ENCODE assay signal across 2 cellular contexts in the genomic region with DNA sequence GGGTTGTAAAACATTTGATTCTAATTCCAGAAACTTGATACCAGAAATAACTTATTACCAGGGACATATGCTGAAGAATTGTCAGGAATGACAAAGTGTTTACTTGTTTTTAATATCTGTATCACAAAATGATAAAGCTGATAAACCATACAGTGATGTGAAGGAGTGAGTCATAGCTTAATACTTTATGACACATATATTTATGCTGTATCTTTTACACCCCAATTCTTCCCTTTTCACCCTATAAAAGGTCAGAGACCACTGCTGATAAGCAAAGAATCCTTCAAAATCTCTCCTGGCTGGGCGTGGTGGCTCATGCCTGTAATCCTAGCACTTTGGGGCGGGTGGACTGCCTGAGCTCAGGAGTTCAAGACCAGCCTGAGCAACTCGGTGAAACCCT.
TF ChIP-seq lines count a peak whose summit lies in the region.

No MANE protein-coding gene starts in this region.

TF ChIP-seq in HepG2, 621 proteins besides CTCF, POLR2A, EP300 and RAD21:
- TF ChIP-seq NFATC3 (CRISPR knock-in tag; IDR thresholded peaks at IDR 0.05) (no peak), MBD4 (IDR thresholded peaks at IDR 0.05; ENCODE audit: borderline replicate concordance, low read length) (no peak), U2AF1 (optimal IDR thresholded peaks at IDR 0.05; ENCODE audit: low read depth, low read length) (no peak), ZNF563 (CRISPR knock-in tag; IDR thresholded peaks at IDR 0.05) (no peak), ZFP36L2 (CRISPR knock-in tag; IDR thresholded peaks at IDR 0.05) (no peak), ZNF205 (CRISPR knock-in tag; IDR thresholded peaks at IDR 0.05) (no peak), SIN3A (IDR thresholded peaks at IDR 0.05; ENCODE audit: borderline replicate concordance, low read depth, low read length) (no peak)
- TF ChIP-seq, protein P1, sequence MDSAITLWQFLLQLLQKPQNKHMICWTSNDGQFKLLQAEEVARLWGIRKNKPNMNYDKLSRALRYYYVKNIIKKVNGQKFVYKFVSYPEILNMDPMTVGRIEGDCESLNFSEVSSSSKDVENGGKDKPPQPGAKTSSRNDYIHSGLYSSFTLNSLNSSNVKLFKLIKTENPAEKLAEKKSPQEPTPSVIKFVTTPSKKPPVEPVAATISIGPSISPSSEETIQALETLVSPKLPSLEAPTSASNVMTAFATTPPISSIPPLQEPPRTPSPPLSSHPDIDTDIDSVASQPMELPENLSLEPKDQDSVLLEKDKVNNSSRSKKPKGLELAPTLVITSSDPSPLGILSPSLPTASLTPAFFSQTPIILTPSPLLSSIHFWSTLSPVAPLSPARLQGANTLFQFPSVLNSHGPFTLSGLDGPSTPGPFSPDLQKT (CRISPR knock-in tag; IDR thresholded peaks at IDR 0.05; ENCODE audit: borderline replicate concordance): no peak
- TF ChIP-seq, protein P2, sequence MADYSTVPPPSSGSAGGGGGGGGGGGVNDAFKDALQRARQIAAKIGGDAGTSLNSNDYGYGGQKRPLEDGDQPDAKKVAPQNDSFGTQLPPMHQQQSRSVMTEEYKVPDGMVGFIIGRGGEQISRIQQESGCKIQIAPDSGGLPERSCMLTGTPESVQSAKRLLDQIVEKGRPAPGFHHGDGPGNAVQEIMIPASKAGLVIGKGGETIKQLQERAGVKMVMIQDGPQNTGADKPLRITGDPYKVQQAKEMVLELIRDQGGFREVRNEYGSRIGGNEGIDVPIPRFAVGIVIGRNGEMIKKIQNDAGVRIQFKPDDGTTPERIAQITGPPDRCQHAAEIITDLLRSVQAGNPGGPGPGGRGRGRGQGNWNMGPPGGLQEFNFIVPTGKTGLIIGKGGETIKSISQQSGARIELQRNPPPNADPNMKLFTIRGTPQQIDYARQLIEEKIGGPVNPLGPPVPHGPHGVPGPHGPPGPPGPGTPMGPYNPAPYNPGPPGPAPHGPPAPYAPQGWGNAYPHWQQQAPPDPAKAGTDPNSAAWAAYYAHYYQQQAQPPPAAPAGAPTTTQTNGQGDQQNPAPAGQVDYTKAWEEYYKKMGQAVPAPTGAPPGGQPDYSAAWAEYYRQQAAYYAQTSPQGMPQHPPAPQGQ (CRISPR knock-in tag; IDR thresholded peaks at IDR 0.05; ENCODE audit: borderline replicate concordance): no peak
- TF ChIP-seq, protein P3, sequence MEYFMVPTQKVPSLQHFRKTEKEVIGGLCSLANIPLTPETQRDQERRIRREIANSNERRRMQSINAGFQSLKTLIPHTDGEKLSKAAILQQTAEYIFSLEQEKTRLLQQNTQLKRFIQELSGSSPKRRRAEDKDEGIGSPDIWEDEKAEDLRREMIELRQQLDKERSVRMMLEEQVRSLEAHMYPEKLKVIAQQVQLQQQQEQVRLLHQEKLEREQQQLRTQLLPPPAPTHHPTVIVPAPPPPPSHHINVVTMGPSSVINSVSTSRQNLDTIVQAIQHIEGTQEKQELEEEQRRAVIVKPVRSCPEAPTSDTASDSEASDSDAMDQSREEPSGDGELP (IDR thresholded peaks at IDR 0.05; ENCODE audit: borderline replicate concordance, low read depth): no peak
- TF ChIP-seq, protein P4, sequence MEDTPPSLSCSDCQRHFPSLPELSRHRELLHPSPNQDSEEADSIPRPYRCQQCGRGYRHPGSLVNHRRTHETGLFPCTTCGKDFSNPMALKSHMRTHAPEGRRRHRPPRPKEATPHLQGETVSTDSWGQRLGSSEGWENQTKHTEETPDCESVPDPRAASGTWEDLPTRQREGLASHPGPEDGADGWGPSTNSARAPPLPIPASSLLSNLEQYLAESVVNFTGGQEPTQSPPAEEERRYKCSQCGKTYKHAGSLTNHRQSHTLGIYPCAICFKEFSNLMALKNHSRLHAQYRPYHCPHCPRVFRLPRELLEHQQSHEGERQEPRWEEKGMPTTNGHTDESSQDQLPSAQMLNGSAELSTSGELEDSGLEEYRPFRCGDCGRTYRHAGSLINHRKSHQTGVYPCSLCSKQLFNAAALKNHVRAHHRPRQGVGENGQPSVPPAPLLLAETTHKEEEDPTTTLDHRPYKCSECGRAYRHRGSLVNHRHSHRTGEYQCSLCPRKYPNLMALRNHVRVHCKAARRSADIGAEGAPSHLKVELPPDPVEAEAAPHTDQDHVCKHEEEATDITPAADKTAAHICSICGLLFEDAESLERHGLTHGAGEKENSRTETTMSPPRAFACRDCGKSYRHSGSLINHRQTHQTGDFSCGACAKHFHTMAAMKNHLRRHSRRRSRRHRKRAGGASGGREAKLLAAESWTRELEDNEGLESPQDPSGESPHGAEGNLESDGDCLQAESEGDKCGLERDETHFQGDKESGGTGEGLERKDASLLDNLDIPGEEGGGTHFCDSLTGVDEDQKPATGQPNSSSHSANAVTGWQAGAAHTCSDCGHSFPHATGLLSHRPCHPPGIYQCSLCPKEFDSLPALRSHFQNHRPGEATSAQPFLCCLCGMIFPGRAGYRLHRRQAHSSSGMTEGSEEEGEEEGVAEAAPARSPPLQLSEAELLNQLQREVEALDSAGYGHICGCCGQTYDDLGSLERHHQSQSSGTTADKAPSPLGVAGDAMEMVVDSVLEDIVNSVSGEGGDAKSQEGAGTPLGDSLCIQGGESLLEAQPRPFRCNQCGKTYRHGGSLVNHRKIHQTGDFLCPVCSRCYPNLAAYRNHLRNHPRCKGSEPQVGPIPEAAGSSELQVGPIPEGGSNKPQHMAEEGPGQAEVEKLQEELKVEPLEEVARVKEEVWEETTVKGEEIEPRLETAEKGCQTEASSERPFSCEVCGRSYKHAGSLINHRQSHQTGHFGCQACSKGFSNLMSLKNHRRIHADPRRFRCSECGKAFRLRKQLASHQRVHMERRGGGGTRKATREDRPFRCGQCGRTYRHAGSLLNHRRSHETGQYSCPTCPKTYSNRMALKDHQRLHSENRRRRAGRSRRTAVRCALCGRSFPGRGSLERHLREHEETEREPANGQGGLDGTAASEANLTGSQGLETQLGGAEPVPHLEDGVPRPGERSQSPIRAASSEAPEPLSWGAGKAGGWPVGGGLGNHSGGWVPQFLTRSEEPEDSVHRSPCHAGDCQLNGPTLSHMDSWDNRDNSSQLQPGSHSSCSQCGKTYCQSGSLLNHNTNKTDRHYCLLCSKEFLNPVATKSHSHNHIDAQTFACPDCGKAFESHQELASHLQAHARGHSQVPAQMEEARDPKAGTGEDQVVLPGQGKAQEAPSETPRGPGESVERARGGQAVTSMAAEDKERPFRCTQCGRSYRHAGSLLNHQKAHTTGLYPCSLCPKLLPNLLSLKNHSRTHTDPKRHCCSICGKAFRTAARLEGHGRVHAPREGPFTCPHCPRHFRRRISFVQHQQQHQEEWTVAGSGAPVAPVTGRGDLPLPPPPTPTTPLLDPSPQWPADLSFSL (CRISPR knock-in tag; IDR thresholded peaks at IDR 0.05): no peak

TF ChIP-seq in GM23338, 12 proteins besides CTCF, POLR2A, EP300 and RAD21:
- no peak for TF ChIP-seq EZH2 (IDR thresholded peaks at IDR 0.05; ENCODE audit: low read depth, unreplicated experiment)
- TF ChIP-seq ZNF114 (CRISPR knock-in tag; IDR thresholded peaks at IDR 0.05): no peak
- TF ChIP-seq STAT1 (IDR thresholded peaks at IDR 0.05; ENCODE audit: unreplicated experiment): no peak
- TF ChIP-seq ZNF331 (CRISPR knock-in tag; IDR thresholded peaks at IDR 0.05; ENCODE audit: low read depth): no peak
